Comparison of ENCODE assay signal across 23 cellular contexts in the genomic region with DNA sequence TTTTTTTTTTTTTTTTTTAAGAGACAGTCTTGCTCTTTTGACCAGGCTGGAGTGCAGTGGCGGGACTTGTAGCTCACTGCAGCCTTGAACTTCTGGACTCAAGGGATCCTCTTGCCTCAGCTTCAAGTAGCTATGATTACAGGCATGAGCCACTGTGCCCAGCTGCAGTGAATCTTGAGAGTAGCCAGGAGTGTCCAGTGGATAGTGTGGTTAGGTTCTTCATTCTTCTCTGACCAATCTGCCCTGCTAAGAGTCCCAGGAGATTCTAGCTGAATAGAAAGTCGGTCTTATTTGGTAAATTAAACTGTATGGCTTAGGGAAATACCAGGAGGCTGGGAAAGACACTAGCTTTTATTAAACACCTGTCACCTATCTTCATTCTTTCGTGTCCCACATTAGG. TPM values are rescaled to one million over a fixed set of nuclear protein-coding genes. Genes with fewer than 3 reads are reported as not detected.
DNase-seq lines count a peak whose midpoint lies in the region; ATAC-seq and TF ChIP-seq lines count a peak whose summit lies in the region.
"Had no signal": no experiment of that assay in that cellular context is flagged by ENCODE, and none has a peak within 500 bp of the region (broad histone marks: within the 10 kb centered on the region; RNA-seq: fewer than 3 reads in every experiment).

No MANE protein-coding gene starts in this region.

- no peak overlapping the region for H3K27ac ChIP-seq in CD4-positive, alpha-beta T cell (ENCODE audit: low read depth, low read length)
- H3K27ac ChIP-seq: 22Rv1, A549, C4-2B, HL-60 had no signal

- CTCF ChIA-PET in activated CD4-positive, alpha-beta T cell treated with anti-CD3 and anti-CD28 coated beads for 36 hours (lab: Charles Lee) = interaction anchor here (1.0 kb wide), 1 partner anchor 12 kb away, joined by 3 read pairs; no protein-coding TSS in a partner anchor
- CTCF ChIA-PET in activated CD4-positive, alpha-beta T cell treated with anti-CD3 and anti-CD28 coated beads, Interleukin-2, amount 10 ng/mL, durations not matched to agents 7 days and 5 days (lab: Charles Lee) = interaction anchor here (0.9 to 2.3 kb wide), 4 partner anchors 10 to 183 kb away, joined by 3 to 6 read pairs (median 4); no protein-coding TSS in a partner anchor
- CTCF ChIA-PET in CD4-positive, alpha-beta T cell (lab: Charles Lee) = interaction anchor here (0.7 kb wide), 1 partner anchor 10 kb away, joined by 3 read pairs; no protein-coding TSS in a partner anchor

- H3K36me3 Mint-ChIP-seq in activated CD4-positive, alpha-beta T cell treated with anti-CD3 and anti-CD28 coated beads for 36 hours (ENCODE audit: low read depth) = peaks cover 55% of the 10 kb centered on the region
- peaks cover 65% of the 10 kb centered on the region for H3K36me3 Mint-ChIP-seq in activated CD4-positive, alpha-beta T cell treated with anti-CD3 and anti-CD28 coated beads, Interleukin-2, amount 10 ng/mL, durations not matched to agents 7 days and 5 days (ENCODE audit: low read depth)
- H3K36me3 Mint-ChIP-seq in CD4-positive, alpha-beta T cell (ENCODE audit: low read depth) = peaks cover 87% of the 10 kb centered on the region

- no peaks in the 10 kb centered on the region for H3K9me3 ChIP-seq in CD4-positive, alpha-beta T cell (ENCODE audit: control insufficient read depth, low read length)
- H3K9me3 ChIP-seq: A549 had no signal

- H3K9me3 Mint-ChIP-seq in activated CD4-positive, alpha-beta T cell treated with anti-CD3 and anti-CD28 coated beads for 36 hours (ENCODE audit: low read depth) = no peaks in the 10 kb centered on the region
- H3K9me3 Mint-ChIP-seq in activated CD4-positive, alpha-beta T cell treated with anti-CD3 and anti-CD28 coated beads, Interleukin-2, amount 10 ng/mL, durations not matched to agents 7 days and 5 days = no peaks in the 10 kb centered on the region
- no peaks in the 10 kb centered on the region for H3K9me3 Mint-ChIP-seq in CD4-positive, alpha-beta T cell
- H3K9me3 Mint-ChIP-seq: CD4-positive, alpha-beta memory T cell; HFFc6 had no signal

- no peak overlapping the region for H3K4me3 Mint-ChIP-seq in activated CD4-positive, alpha-beta T cell treated with anti-CD3 and anti-CD28 coated beads for 36 hours
- H3K4me3 Mint-ChIP-seq in activated CD4-positive, alpha-beta T cell treated with anti-CD3 and anti-CD28 coated beads, Interleukin-2, amount 10 ng/mL, durations not matched to agents 7 days and 5 days = no peak overlapping the region
- no peak overlapping the region for H3K4me3 Mint-ChIP-seq in CD4-positive, alpha-beta T cell
- H3K4me3 Mint-ChIP-seq: CD4-positive, alpha-beta memory T cell; HFFc6 had no signal

- H3K27ac Mint-ChIP-seq in activated CD4-positive, alpha-beta T cell treated with anti-CD3 and anti-CD28 coated beads for 36 hours = peak overlapping the region; percentile 19
- no peak overlapping the region for H3K27ac Mint-ChIP-seq in activated CD4-positive, alpha-beta T cell treated with anti-CD3 and anti-CD28 coated beads, Interleukin-2, amount 10 ng/mL, durations not matched to agents 7 days and 5 days
- peak overlapping the region; percentile 33 for H3K27ac Mint-ChIP-seq in CD4-positive, alpha-beta T cell
- H3K27ac Mint-ChIP-seq: HFFc6 had no signal

- no peak for DNase-seq in activated CD4-positive, alpha-beta T cell treated with anti-CD3 and anti-CD28 coated beads for 36 hours
- DNase-seq in activated CD4-positive, alpha-beta T cell treated with anti-CD3 and anti-CD28 coated beads, Interleukin-2, amount 10 ng/mL, durations not matched to agents 7 days and 5 days = no peak
- no peak for DNase-seq in CD4-positive, alpha-beta T cell
- DNase-seq in LHCN-M2 (ENCODE audit: low read depth) (peak; percentile 74), fibroblast of peridontal ligament (ENCODE audit: extremely low read depth) (peak; percentile 59), COR-L47 (lab: John Stamatoyannopoulos, UW) (no peak), activated gamma-delta T cell treated with Interleukin-2 at 50 U/mL for 16 hours (no peak)
- DNase-seq: AML-193; CD4-positive, alpha-beta memory T cell; DMS 273 treated with DMSO at 0.1 percent for 48 hours; GDM1; GOT3; H7; HFFc6 had no signal

- ATAC-seq in activated CD4-positive, alpha-beta T cell treated with anti-CD3 and anti-CD28 coated beads for 36 hours = no peak
- no peak for ATAC-seq in CD4-positive, alpha-beta T cell (ENCODE audit: poor library complexity)
- ATAC-seq in HG03439 (IDR thresholded peaks at IDR 0.05; ENCODE audit: unreplicated experiment) = no peak
- ATAC-seq: A549, HCT116 had no signal

- no peaks in the 10 kb centered on the region for H3K27me3 ChIP-seq in CD4-positive, alpha-beta T cell (ENCODE audit: control insufficient read depth, insufficient read depth, low read length)

- POLR2A ChIA-PET in activated CD4-positive, alpha-beta T cell treated with anti-CD3 and anti-CD28 coated beads for 36 hours (lab: Charles Lee) = interaction anchor here (0.8 kb wide), 1 partner anchor 25 kb away, joined by 4 read pairs; no protein-coding TSS in a partner anchor
- POLR2A ChIA-PET in activated CD4-positive, alpha-beta T cell treated with anti-CD3 and anti-CD28 coated beads, Interleukin-2, amount 10 ng/mL, durations not matched to agents 7 days and 5 days (lab: Charles Lee) = no interaction called here
- POLR2A ChIA-PET in CD4-positive, alpha-beta T cell (lab: Charles Lee) = no interaction called here

- H3K27me3 Mint-ChIP-seq in activated CD4-positive, alpha-beta T cell treated with anti-CD3 and anti-CD28 coated beads for 36 hours = no peaks in the 10 kb centered on the region
- no peaks in the 10 kb centered on the region for H3K27me3 Mint-ChIP-seq in activated CD4-positive, alpha-beta T cell treated with anti-CD3 and anti-CD28 coated beads, Interleukin-2, amount 10 ng/mL, durations not matched to agents 7 days and 5 days
- no peaks in the 10 kb centered on the region for H3K27me3 Mint-ChIP-seq in CD4-positive, alpha-beta T cell
- H3K27me3 Mint-ChIP-seq: CD4-positive, alpha-beta memory T cell had no signal

- H3K4me1 Mint-ChIP-seq in activated CD4-positive, alpha-beta T cell treated with anti-CD3 and anti-CD28 coated beads for 36 hours = peaks cover 11% of the 10 kb centered on the region
- H3K4me1 Mint-ChIP-seq in activated CD4-positive, alpha-beta T cell treated with anti-CD3 and anti-CD28 coated beads, Interleukin-2, amount 10 ng/mL, durations not matched to agents 7 days and 5 days = peaks cover 15% of the 10 kb centered on the region
- H3K4me1 Mint-ChIP-seq in CD4-positive, alpha-beta T cell (ENCODE audit: low read depth) = peaks cover 5% of the 10 kb centered on the region

- intact Hi-C loops in activated CD4-positive, alpha-beta T cell treated with anti-CD3 and anti-CD28 coated beads for 36 hours (cut with DNase I, micrococcal nuclease) = loop anchor here in 1 of 2 experiments (10.0 kb wide), 1 partner anchor 513 kb away; no protein-coding TSS in a partner anchor
- intact Hi-C loops in CD4-positive, alpha-beta T cell (cut with DNase I, micrococcal nuclease) = no loop called here

- no peak for TF ChIP-seq CTCF in CD4-positive, alpha-beta T cell (IDR thresholded peaks at IDR 0.05)

RNA-seq across cellular contexts. Expression of a gene that starts 15.3 kb away (rescaled TPM):
- 10 to 100 TPM; 81.2 to 95.3 TPM for total RNA-seq in activated CD4-positive, alpha-beta T cell treated with anti-CD3 and anti-CD28 coated beads for 36 hours
- total RNA-seq in activated CD4-positive, alpha-beta T cell treated with anti-CD3 and anti-CD28 coated beads, Interleukin-2, amount 10 ng/mL, durations not matched to agents 7 days and 5 days = 10 to 100 TPM; 71.9 to 77.0 TPM
- total RNA-seq in CD4-positive, alpha-beta T cell = 10 to 100 TPM; 48.1 to 51.2 TPM
- 68.3 and 92.4 TPM in 2 replicates for total RNA-seq in LHCN-M2 (2014; rRNA removed)
- 52.7 TPM for polyA plus RNA-seq in LHCN-M2 (2012)

RNA-seq across cellular contexts. Expression of a gene that starts 19.4 kb away (rescaled TPM):
- total RNA-seq in activated CD4-positive, alpha-beta T cell treated with anti-CD3 and anti-CD28 coated beads for 36 hours = 10 to 100 TPM; 33.7 to 47.2 TPM
- 10 to 100 TPM; 46.1 to 55.3 TPM for total RNA-seq in activated CD4-positive, alpha-beta T cell treated with anti-CD3 and anti-CD28 coated beads, Interleukin-2, amount 10 ng/mL, durations not matched to agents 7 days and 5 days
- total RNA-seq in CD4-positive, alpha-beta T cell = 10 to 100 TPM; 31.0 to 31.2 TPM
- total RNA-seq in LHCN-M2 (2014; rRNA removed) = 9.4 and 15.7 TPM in 2 replicates
- 25.8 TPM for polyA plus RNA-seq in LHCN-M2 (2012)

RNA-seq across cellular contexts. Expression of a gene that starts 28.8 kb away (rescaled TPM):
- 1 to 10 TPM; 1.3 to 2.5 TPM for total RNA-seq in activated CD4-positive, alpha-beta T cell treated with anti-CD3 and anti-CD28 coated beads for 36 hours
- 1 to 10 TPM; 1.5 to 1.7 TPM for total RNA-seq in activated CD4-positive, alpha-beta T cell treated with anti-CD3 and anti-CD28 coated beads, Interleukin-2, amount 10 ng/mL, durations not matched to agents 7 days and 5 days
- total RNA-seq in CD4-positive, alpha-beta T cell = 1 to 10 TPM; 6.6 to 7.0 TPM
- total RNA-seq in LHCN-M2 (2014; rRNA removed) = 18.9 and 24.4 TPM in 2 replicates
- 39.2 TPM for polyA plus RNA-seq in LHCN-M2 (2012)

RNA-seq across cellular contexts. Expression of a gene that starts 35.8 kb away (rescaled TPM):
- 100 to 1,000 TPM; 113 to 140 TPM for total RNA-seq in activated CD4-positive, alpha-beta T cell treated with anti-CD3 and anti-CD28 coated beads for 36 hours
- total RNA-seq in activated CD4-positive, alpha-beta T cell treated with anti-CD3 and anti-CD28 coated beads, Interleukin-2, amount 10 ng/mL, durations not matched to agents 7 days and 5 days = 100 to 1,000 TPM in 1 of 2 experiments, 10 to 100 TPM in 1; 89.7 to 106 TPM
- 10 to 100 TPM; 41.5 to 43.8 TPM for total RNA-seq in CD4-positive, alpha-beta T cell
- 235 and 236 TPM in 2 replicates for total RNA-seq in LHCN-M2 (2014; rRNA removed)
- polyA plus RNA-seq in LHCN-M2 (2012) = 524 TPM

RNA-seq across cellular contexts. Expression of a gene that starts 36.7 kb away (rescaled TPM):
- not detected for total RNA-seq in activated CD4-positive, alpha-beta T cell treated with anti-CD3 and anti-CD28 coated beads for 36 hours
- total RNA-seq in activated CD4-positive, alpha-beta T cell treated with anti-CD3 and anti-CD28 coated beads, Interleukin-2, amount 10 ng/mL, durations not matched to agents 7 days and 5 days = not detected
- total RNA-seq in CD4-positive, alpha-beta T cell = not detected
- total RNA-seq in LHCN-M2 (2014; rRNA removed) = not detected in 2 replicates
- not detected for polyA plus RNA-seq in LHCN-M2 (2012)
- total RNA-seq: CD4-positive, alpha-beta memory T cell; Daoy; H7; HFFc6; HT1080 had no signal
- polyA plus RNA-seq: A549; BJ; CD4-positive, alpha-beta memory T cell had no signal

Comparison
In these comparisons a context has a peak if more than half of its experiments do, and no peak if none do; other contexts are left out.
1. DNase-seq: peak in LHCN-M2 (single experiment) and fibroblast of peridontal ligament (single experiment); none in activated CD4-positive, alpha-beta T cell treated with anti-CD3 and anti-CD28 coated beads for 36 hours (single experiment), activated CD4-positive, alpha-beta T cell treated with anti-CD3 and anti-CD28 coated beads, Interleukin-2, amount 10 ng/mL, durations not matched to agents 7 days and 5 days (single experiment), CD4-positive, alpha-beta T cell (0 of 10), COR-L47 (single experiment) and activated gamma-delta T cell treated with Interleukin-2 at 50 U/mL for 16 hours (single experiment).